19 cellular contexts compared by ENCODE assay signal in the genomic region with DNA sequence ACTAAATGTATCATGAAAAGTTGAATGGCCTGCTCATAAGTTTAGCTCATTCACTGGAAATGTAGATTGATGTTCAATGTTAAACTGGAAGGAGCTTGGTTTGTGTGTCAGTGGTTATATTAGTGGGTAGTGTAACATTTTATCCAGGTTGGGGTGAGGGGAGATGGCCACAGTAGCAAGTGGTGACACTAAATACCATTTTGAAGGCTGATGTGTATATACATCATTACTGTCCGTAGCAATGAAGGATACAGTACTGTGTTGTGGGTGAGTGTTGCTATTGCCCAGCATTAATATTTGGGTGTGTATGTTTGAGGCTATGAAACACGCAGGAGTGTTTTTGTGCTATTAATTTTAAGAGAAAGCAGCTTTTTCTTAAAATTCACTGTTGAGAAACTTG. TPM values are rescaled to one million over a fixed set of nuclear protein-coding genes. Genes with fewer than 3 reads are reported as not detected.
DNase-seq lines count a peak whose midpoint lies in the region; ATAC-seq, FAIRE-seq and TF ChIP-seq lines count a peak whose summit lies in the region.
"Had no signal": no experiment of that assay in that cellular context is flagged by ENCODE, and none has a peak within 500 bp of the region (broad histone marks: within the 10 kb centered on the region; RNA-seq: fewer than 3 reads in every experiment).

No MANE protein-coding gene starts in this region.

- H4K8ac ChIP-seq in H1 (ENCODE audit: extremely low read depth, insufficient read depth, low read length) = no peak overlapping the region

- no peak for TF ChIP-seq EP300 in H1 (IDR thresholded peaks at IDR 0.05; ENCODE audit: borderline replicate concordance in 1 of 2, low read depth in 2 of 2, low read length in 2 of 2)

- H3K79me2 ChIP-seq in GM23338 (replicated peaks; ENCODE audit: insufficient read depth) (peaks cover 19% of the 10 kb centered on the region), H1 (ENCODE audit: control insufficient read depth in 1 of 2, insufficient read depth in 2 of 2, low read length in 2 of 2) (peaks cover 0 to 20% of the 10 kb centered on the region in 2 experiments; a peak in 3 of 4 replicates)

- H3K4me3 ChIP-seq in GM23338 (no peak overlapping the region), H1 (ENCODE audit: extremely low read depth in 1 of 4, insufficient read depth in 2 of 4, low read depth in 3 of 4, low read length in 4 of 4) (no peak overlapping the region), right cardiac atrium (ENCODE audit: low read length) (no peak overlapping the region)
- H3K4me3 ChIP-seq: BLaER1 had no signal

- no peaks in the 10 kb centered on the region for H3K79me1 ChIP-seq in H1 (ENCODE audit: low read depth, low read length)

- no peak overlapping the region for H3K23ac ChIP-seq in H1 (ENCODE audit: insufficient read length)

- no peaks in the 10 kb centered on the region for H3K27me3 ChIP-seq in GM23338 (ENCODE audit: insufficient read depth)
- no peaks in the 10 kb centered on the region for H3K27me3 ChIP-seq in H1 (replicated peaks in 1 of 4; ENCODE audit: control insufficient read depth in 3 of 4, extremely low read depth in 1 of 4, insufficient read depth in 3 of 4, low read length in 3 of 4)
- no peaks in the 10 kb centered on the region for H3K27me3 ChIP-seq in right cardiac atrium (ENCODE audit: control insufficient read depth, insufficient read depth)
- H3K27me3 ChIP-seq: BLaER1 had no signal

- no peak overlapping the region for H2BK12ac ChIP-seq in H1 (ENCODE audit: low read depth, low read length)

- DNase-seq in DMS53 treated with DMSO at 0.1 percent for 48 hours (lab: John Stamatoyannopoulos, UW; ENCODE audit: unreplicated experiment) = peak; percentile 64
- DNase-seq in GM23338 (ENCODE audit: low spot score) = no peak
- no peak for DNase-seq in H1 (ENCODE audit: low read depth in 1 of 2, low spot score in 2 of 2)
- DNase-seq in CD14-positive monocyte (ENCODE audit: low spot score) = no peak
- DNase-seq in NCI-H1092 (lab: John Stamatoyannopoulos, UW) = no peak
- no peak for DNase-seq in D721Med (ENCODE audit: insufficient read length, low spot score)
- no peak for DNase-seq in right cardiac atrium
- DNase-seq: Calu3; CD8-positive, alpha-beta T cell; DMS 273 treated with DMSO at 0.1 percent for 48 hours; DMS79; GF-D8; H7; HFFc6 had no signal

- H3K18ac ChIP-seq in H1 (ENCODE audit: extremely low read depth, low read length) = no peak overlapping the region

- ATAC-seq in GM23338 = no peak
- no peak for ATAC-seq in right cardiac atrium
- ATAC-seq: CD8-positive, alpha-beta T cell; HCT116 had no signal

- H3K4me2 ChIP-seq in GM23338 = no peak overlapping the region
- H3K4me2 ChIP-seq in H1 (ENCODE audit: insufficient read depth in 1 of 2, low read depth in 2 of 2, low read length in 2 of 2) = no peak overlapping the region
- H3K4me2 ChIP-seq: BLaER1 had no signal

- TF ChIP-seq CTCF in GM23338 (conservative IDR thresholded peaks at IDR 0.05; ENCODE audit: low read depth in 2 of 2) = no peak
- TF ChIP-seq CTCF in H1 (IDR thresholded peaks at IDR 0.05; ENCODE audit: control extremely low read depth in 1 of 3, insufficient read depth in 1 of 3, low read depth in 1 of 3, low read length in 3 of 3) = no peak
- TF ChIP-seq CTCF in CD14-positive monocyte (IDR thresholded peaks at IDR 0.05) = no peak
- no peak for TF ChIP-seq CTCF in D721Med (IDR thresholded peaks at IDR 0.05; ENCODE audit: insufficient read depth, missing control alignments)

- no peak overlapping the region for H2AFZ ChIP-seq in GM23338
- H2AFZ ChIP-seq in H1 (ENCODE audit: low read length) = no peak overlapping the region

- peaks cover 8% of the 10 kb centered on the region for H3K36me3 ChIP-seq in GM23338 (ENCODE audit: insufficient read depth)
- H3K36me3 ChIP-seq in H1 (ENCODE audit: control insufficient read depth in 2 of 4, insufficient read depth in 4 of 4, low read length in 3 of 4) = peaks cover 4 to 29% (median 21%) of the 10 kb centered on the region in 4 experiments; a peak in 6 of 8 replicates

- 0 out of 2 replicates have a peak, but pooled peaks cover 3% of the 10 kb centered on the region for H3K23me2 ChIP-seq in H1 (ENCODE audit: low read depth, low read length)

- 96% methylated on average over 2 of the region's 2 CpGs; no CpG with 5 or more reads in 1 of the 2 experiments for WGBS in H1 (ENCODE audit: extremely low coverage in 1 of 2, insufficient coverage in 1 of 2, insufficient read length in 1 of 2, insufficient replicate concordance in 2 of 2, low coverage in 1 of 2, low lambda C conversion rate in 2 of 2, missing lambda C conversion rate in 1 of 2), 2 experiments
- WGBS in right cardiac atrium = 95% methylated on average over 2 of the region's 2 CpGs

- no peak for TF ChIP-seq RAD21 in H1 (IDR thresholded peaks at IDR 0.05 in 1 of 2, conservative IDR thresholded peaks at IDR 0.05 in 1 of 2; ENCODE audit: low read depth in 2 of 2, low read length in 2 of 2)

- 0 out of 2 replicates have a peak, but pooled peaks cover 3% of the 10 kb centered on the region for H3K4me1 ChIP-seq in GM23338 (ENCODE audit: insufficient read depth)
- peaks cover 0 to 6% (median 0%) of the 10 kb centered on the region in 4 experiments; a peak in 1 of 7 replicates for H3K4me1 ChIP-seq in H1 (replicated peaks in 1 of 4; ENCODE audit: control insufficient read depth in 3 of 4, insufficient read depth in 4 of 4, low read length in 3 of 4)
- no peaks in the 10 kb centered on the region for H3K4me1 ChIP-seq in right cardiac atrium (ENCODE audit: control insufficient read depth, insufficient read depth, low read length)

- intact Hi-C loops in CD14-positive monocyte (cut with micrococcal nuclease) (loop anchor here in 1 of 2 donors (10.0 kb wide), 1 partner anchor 85 kb away; no protein-coding TSS in a partner anchor), right cardiac atrium (cut with DNase I) (no loop called here)

- H4K20me1 ChIP-seq in GM23338 (replicated peaks; ENCODE audit: insufficient read depth) (peaks cover 9% of the 10 kb centered on the region; the same call in 1 of the 2 replicates), H1 (replicated peaks in 1 of 2; ENCODE audit: control insufficient read depth in 1 of 2, insufficient read depth in 2 of 2, low read length in 2 of 2) (peaks cover 3 to 12% of the 10 kb centered on the region in 2 experiments)

- no peak overlapping the region for H2AK5ac ChIP-seq in H1 (ENCODE audit: low read depth, low read length)

- FAIRE-seq in H1 (lab: Jason Lieb, UNC) = no peak
- no peak for FAIRE-seq in D721Med (lab: Jason Lieb, UNC)
- FAIRE-seq: A204.1, GM19239 had no signal

- no peaks in the 10 kb centered on the region for H3K9me2 ChIP-seq in GM23338 (ENCODE audit: insufficient read depth)

- no peak; a peak in 1 of 3 replicates for TF ChIP-seq POLR2A in H1 (IDR thresholded peaks at IDR 0.05; ENCODE audit: control extremely low read depth in 1 of 2, low read depth in 2 of 2, low read length in 2 of 2)

- peaks cover 45% of the 10 kb centered on the region for H3K36me3 Mint-ChIP-seq in GM23338 (ENCODE audit: low read depth)
- H3K36me3 Mint-ChIP-seq in CD14-positive monocyte = peaks cover 15 to 16% of the 10 kb centered on the region in 2 donors

- peak overlapping the region; percentile 71; the same call in 1 of the 2 replicates for H3K27ac Mint-ChIP-seq in GM23338
- no peak overlapping the region for H3K27ac Mint-ChIP-seq in CD14-positive monocyte
- H3K27ac Mint-ChIP-seq: CD8-positive, alpha-beta T cell; HFFc6 had no signal

- H3K27ac ChIP-seq in GM23338 (ENCODE audit: low read depth) = no peak overlapping the region
- H3K27ac ChIP-seq in H1 (ENCODE audit: low read depth, low read length) = no peak overlapping the region
- H3K27ac ChIP-seq in right cardiac atrium (ENCODE audit: low read length) = no peak overlapping the region
- H3K27ac ChIP-seq: BLaER1, HL-60 had no signal

- CTCF ChIA-PET in H1 (lab: Charles Lee; ENCODE audit: partially characterized antibody) = interaction anchor here (1.2 to 1.8 kb wide), 2 partner anchors 217 to 221 kb away, joined by 3 to 8 read pairs; no protein-coding TSS in a partner anchor

- H3K9me3 ChIP-seq in H1 (ENCODE audit: insufficient read depth in 2 of 2, low read depth in 1 of 2, low read length in 1 of 2) (no peaks in the 10 kb centered on the region), right cardiac atrium (ENCODE audit: control insufficient read depth, low read length) (no peaks in the 10 kb centered on the region)
- H3K9me3 ChIP-seq: BLaER1 had no signal

- POLR2A ChIA-PET in H1 (lab: Charles Lee; ENCODE audit: partially characterized antibody) = interaction anchor here (0.8 to 3.1 kb wide), 13 partner anchors 11 to 297 kb away, joined by 3 to 8 read pairs (median 3); no protein-coding TSS in a partner anchor

- no peak overlapping the region for H2BK120ac ChIP-seq in H1 (replicated peaks; ENCODE audit: low read depth, low read length)

- H3K4me3 Mint-ChIP-seq in GM23338 (no peak overlapping the region), CD14-positive monocyte (no peak overlapping the region)
- H3K4me3 Mint-ChIP-seq: CD8-positive, alpha-beta T cell; HFFc6 had no signal

- H2BK15ac ChIP-seq in H1 (ENCODE audit: low read length) = no peak overlapping the region

- H4K5ac ChIP-seq in H1 (ENCODE audit: insufficient read length, low read depth, low read length) = no peak overlapping the region

- H4K91ac ChIP-seq in H1 (replicated peaks; ENCODE audit: insufficient read length, low read length) = no peak overlapping the region

- no peak overlapping the region for H3K4ac ChIP-seq in H1 (replicated peaks; ENCODE audit: insufficient read length, low read depth, low read length)

- no peak overlapping the region for H2BK5ac ChIP-seq in H1 (ENCODE audit: low read depth, low read length)

- no peak overlapping the region for H2BK20ac ChIP-seq in H1 (ENCODE audit: low read length)

- no peaks in the 10 kb centered on the region for H3F3A ChIP-seq in GM23338 (replicated peaks; ENCODE audit: low read depth)

- no peak overlapping the region for H3K56ac ChIP-seq in H1 (replicated peaks; ENCODE audit: insufficient read length, low read depth, low read length)

- H3K9me3 Mint-ChIP-seq in GM23338 (peaks cover 4% of the 10 kb centered on the region; the same call in 1 of the 3 replicates), CD14-positive monocyte (peaks cover 0 to 6% (median 0%) of the 10 kb centered on the region in 7 donors)
- H3K9me3 Mint-ChIP-seq: CD8-positive, alpha-beta T cell; HFFc6 had no signal

- peaks cover 5% of the 10 kb centered on the region for H3K27me3 Mint-ChIP-seq in GM23338 (ENCODE audit: insufficient read depth, low read depth, poor library complexity)
- peaks cover 1 to 4% (median 1%) of the 10 kb centered on the region in 3 donors for H3K27me3 Mint-ChIP-seq in CD14-positive monocyte (ENCODE audit: low read depth in 3 of 3)

- H3K4me1 Mint-ChIP-seq in GM23338 = peaks cover 18% of the 10 kb centered on the region
- H3K4me1 Mint-ChIP-seq in CD14-positive monocyte = peaks cover 8% of the 10 kb centered on the region

- no peak overlapping the region for H3K14ac ChIP-seq in H1 (ENCODE audit: insufficient read length)

- H3K9ac ChIP-seq in H1 (replicated peaks in 1 of 4; ENCODE audit: extremely low read depth in 1 of 4, low read depth in 3 of 4, low read length in 3 of 4) = no peak overlapping the region
- H3K9ac ChIP-seq: BLaER1 had no signal

RNA-seq across cellular contexts. Expression of gene HMGB3, which starts 6.3 kb away (rescaled TPM):
- total RNA-seq in GM23338 (2014; rRNA removed; shearing (Covaris generic)) = 126 and 140 TPM in 2 replicates
- polyA plus RNA-seq in GM23338 (2016; fragmentation: Nextera tagmentation; extraction: Ambion mirVana) (630 and 633 TPM in 2 replicates), H1 (2011; rRNA removed) (34.1 and 55.8 TPM in 2 replicates), CD14-positive monocyte (1 to 10 TPM; 3.0 to 6.4 TPM), right cardiac atrium (3.9 TPM)
- 340 and 346 TPM in 2 replicates for total RNA-seq in H1 (2021; fragmentation: NEBNext Ultra II Directional; extraction: Animal tissue kit (Norgen Biotek cat#: 25700))
- 75.2 TPM for polyA plus RNA-seq in H1 (2011; cell fraction: cytosol; rRNA removed)
- 17.0 TPM for polyA plus RNA-seq in H1 (2011; cell fraction: nucleus; rRNA removed)
- 179 to 527 TPM (median 189 TPM) in 4 replicates for polyA plus RNA-seq in H1 (2012, experiment 1 of 2)
- 50.1 TPM for polyA plus RNA-seq in H1 (2012, experiment 2 of 2)
- 237 TPM for polyA plus RNA-seq in H1 (2013, experiment 1 of 2)
- polyA plus RNA-seq in H1 (2013, experiment 2 of 2) = 238 TPM
- 60.8 and 61.3 TPM in 2 replicates for polyA minus RNA-seq in H1 (2011; rRNA and poly(A)+ RNA removed)
- 57.7 TPM for polyA minus RNA-seq in H1 (2011; cell fraction: cytosol; rRNA and poly(A)+ RNA removed)
- polyA minus RNA-seq in H1 (2011; cell fraction: nucleus; rRNA and poly(A)+ RNA removed) = 46.2 TPM
- total RNA-seq in right cardiac atrium = 1 to 10 TPM; 2.3 to 5.7 (median 4.0) TPM
